In the genomic region with DNA sequence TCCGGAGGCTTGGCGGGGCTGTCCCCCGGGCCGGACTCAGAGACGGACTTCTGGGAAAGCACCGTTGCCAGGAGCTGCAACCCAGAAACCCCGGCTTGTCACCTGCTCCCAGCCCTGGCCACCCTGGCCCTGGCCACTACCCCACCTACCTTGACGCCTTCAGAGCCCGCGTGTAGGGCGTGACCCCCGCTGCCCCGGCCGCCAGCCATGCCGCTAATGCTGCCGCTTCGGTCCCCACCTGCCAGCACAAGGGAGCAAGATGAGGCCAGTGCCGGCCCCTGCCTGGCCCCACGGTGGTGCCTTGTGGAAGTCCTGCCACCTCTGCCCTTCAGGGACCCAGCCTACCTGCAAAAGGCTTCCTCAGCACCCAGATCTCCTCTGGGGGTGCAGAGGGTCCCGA, we compare ENCODE assay signal across 1 cellular context.
TF ChIP-seq lines count a peak whose summit lies in the region.

No MANE protein-coding gene starts in this region.

TF ChIP-seq in K562, 482 proteins besides CTCF, POLR2A, EP300 and RAD21:
- TF ChIP-seq ZBTB33 (CRISPR knock-in tag; IDR thresholded peaks at IDR 0.05) (peak; percentile 67), E2F6 (IDR thresholded peaks at IDR 0.05; ENCODE audit: borderline replicate concordance in 1 of 2, extremely low read depth in 1 of 2, insufficient read depth in 1 of 2, insufficient read length in 1 of 2, low read depth in 1 of 2, low read length in 1 of 2, poor library complexity in 1 of 2, severe bottlenecking in 1 of 2) (peak in 1 of 2 experiments; percentile 19), MBD2 (IDR thresholded peaks at IDR 0.05; ENCODE audit: borderline replicate concordance, low read depth) (no peak)
- TF ChIP-seq, protein P1, sequence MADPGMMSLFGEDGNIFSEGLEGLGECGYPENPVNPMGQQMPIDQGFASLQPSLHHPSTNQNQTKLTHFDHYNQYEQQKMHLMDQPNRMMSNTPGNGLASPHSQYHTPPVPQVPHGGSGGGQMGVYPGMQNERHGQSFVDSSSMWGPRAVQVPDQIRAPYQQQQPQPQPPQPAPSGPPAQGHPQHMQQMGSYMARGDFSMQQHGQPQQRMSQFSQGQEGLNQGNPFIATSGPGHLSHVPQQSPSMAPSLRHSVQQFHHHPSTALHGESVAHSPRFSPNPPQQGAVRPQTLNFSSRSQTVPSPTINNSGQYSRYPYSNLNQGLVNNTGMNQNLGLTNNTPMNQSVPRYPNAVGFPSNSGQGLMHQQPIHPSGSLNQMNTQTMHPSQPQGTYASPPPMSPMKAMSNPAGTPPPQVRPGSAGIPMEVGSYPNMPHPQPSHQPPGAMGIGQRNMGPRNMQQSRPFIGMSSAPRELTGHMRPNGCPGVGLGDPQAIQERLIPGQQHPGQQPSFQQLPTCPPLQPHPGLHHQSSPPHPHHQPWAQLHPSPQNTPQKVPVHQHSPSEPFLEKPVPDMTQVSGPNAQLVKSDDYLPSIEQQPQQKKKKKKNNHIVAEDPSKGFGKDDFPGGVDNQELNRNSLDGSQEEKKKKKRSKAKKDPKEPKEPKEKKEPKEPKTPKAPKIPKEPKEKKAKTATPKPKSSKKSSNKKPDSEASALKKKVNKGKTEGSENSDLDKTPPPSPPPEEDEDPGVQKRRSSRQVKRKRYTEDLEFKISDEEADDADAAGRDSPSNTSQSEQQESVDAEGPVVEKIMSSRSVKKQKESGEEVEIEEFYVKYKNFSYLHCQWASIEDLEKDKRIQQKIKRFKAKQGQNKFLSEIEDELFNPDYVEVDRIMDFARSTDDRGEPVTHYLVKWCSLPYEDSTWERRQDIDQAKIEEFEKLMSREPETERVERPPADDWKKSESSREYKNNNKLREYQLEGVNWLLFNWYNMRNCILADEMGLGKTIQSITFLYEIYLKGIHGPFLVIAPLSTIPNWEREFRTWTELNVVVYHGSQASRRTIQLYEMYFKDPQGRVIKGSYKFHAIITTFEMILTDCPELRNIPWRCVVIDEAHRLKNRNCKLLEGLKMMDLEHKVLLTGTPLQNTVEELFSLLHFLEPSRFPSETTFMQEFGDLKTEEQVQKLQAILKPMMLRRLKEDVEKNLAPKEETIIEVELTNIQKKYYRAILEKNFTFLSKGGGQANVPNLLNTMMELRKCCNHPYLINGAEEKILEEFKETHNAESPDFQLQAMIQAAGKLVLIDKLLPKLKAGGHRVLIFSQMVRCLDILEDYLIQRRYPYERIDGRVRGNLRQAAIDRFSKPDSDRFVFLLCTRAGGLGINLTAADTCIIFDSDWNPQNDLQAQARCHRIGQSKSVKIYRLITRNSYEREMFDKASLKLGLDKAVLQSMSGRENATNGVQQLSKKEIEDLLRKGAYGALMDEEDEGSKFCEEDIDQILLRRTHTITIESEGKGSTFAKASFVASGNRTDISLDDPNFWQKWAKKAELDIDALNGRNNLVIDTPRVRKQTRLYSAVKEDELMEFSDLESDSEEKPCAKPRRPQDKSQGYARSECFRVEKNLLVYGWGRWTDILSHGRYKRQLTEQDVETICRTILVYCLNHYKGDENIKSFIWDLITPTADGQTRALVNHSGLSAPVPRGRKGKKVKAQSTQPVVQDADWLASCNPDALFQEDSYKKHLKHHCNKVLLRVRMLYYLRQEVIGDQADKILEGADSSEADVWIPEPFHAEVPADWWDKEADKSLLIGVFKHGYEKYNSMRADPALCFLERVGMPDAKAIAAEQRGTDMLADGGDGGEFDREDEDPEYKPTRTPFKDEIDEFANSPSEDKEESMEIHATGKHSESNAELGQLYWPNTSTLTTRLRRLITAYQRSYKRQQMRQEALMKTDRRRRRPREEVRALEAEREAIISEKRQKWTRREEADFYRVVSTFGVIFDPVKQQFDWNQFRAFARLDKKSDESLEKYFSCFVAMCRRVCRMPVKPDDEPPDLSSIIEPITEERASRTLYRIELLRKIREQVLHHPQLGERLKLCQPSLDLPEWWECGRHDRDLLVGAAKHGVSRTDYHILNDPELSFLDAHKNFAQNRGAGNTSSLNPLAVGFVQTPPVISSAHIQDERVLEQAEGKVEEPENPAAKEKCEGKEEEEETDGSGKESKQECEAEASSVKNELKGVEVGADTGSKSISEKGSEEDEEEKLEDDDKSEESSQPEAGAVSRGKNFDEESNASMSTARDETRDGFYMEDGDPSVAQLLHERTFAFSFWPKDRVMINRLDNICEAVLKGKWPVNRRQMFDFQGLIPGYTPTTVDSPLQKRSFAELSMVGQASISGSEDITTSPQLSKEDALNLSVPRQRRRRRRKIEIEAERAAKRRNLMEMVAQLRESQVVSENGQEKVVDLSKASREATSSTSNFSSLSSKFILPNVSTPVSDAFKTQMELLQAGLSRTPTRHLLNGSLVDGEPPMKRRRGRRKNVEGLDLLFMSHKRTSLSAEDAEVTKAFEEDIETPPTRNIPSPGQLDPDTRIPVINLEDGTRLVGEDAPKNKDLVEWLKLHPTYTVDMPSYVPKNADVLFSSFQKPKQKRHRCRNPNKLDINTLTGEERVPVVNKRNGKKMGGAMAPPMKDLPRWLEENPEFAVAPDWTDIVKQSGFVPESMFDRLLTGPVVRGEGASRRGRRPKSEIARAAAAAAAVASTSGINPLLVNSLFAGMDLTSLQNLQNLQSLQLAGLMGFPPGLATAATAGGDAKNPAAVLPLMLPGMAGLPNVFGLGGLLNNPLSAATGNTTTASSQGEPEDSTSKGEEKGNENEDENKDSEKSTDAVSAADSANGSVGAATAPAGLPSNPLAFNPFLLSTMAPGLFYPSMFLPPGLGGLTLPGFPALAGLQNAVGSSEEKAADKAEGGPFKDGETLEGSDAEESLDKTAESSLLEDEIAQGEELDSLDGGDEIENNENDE (IDR thresholded peaks at IDR 0.05; ENCODE audit: low read depth, low read length), result no peak
